1 cellular context compared by ENCODE assay signal in the genomic region with DNA sequence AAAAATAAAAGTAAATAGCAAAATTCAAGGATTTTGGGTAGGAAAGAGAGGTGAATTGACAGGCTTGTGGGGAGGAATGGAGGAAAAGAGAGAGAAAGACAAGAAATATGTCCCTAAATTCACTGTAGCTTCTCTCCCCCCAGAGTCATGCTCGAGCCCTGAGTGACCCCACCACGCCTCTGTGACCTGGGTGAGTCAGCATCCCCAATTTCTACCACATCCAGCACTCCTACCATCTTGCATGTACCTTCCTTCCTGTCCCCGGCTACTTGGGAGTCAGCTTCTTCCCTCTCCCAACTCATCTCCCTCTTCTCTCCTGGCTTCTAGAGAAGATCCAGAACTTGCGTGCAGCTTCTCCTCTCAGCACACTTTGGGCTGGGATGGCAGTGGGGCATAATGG.
TF ChIP-seq lines count a peak whose summit lies in the region.

No MANE protein-coding gene starts in this region.

TF ChIP-seq in HepG2, 621 proteins besides CTCF, POLR2A, EP300 and RAD21:
- TF ChIP-seq ZNF558 (CRISPR knock-in tag; IDR thresholded peaks at IDR 0.05; ENCODE audit: borderline replicate concordance), result no peak
- TF ChIP-seq, protein P1, sequence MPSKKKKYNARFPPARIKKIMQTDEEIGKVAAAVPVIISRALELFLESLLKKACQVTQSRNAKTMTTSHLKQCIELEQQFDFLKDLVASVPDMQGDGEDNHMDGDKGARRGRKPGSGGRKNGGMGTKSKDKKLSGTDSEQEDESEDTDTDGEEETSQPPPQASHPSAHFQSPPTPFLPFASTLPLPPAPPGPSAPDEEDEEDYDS (CRISPR knock-in tag; IDR thresholded peaks at IDR 0.05), result no peak
- TF ChIP-seq, protein P2, sequence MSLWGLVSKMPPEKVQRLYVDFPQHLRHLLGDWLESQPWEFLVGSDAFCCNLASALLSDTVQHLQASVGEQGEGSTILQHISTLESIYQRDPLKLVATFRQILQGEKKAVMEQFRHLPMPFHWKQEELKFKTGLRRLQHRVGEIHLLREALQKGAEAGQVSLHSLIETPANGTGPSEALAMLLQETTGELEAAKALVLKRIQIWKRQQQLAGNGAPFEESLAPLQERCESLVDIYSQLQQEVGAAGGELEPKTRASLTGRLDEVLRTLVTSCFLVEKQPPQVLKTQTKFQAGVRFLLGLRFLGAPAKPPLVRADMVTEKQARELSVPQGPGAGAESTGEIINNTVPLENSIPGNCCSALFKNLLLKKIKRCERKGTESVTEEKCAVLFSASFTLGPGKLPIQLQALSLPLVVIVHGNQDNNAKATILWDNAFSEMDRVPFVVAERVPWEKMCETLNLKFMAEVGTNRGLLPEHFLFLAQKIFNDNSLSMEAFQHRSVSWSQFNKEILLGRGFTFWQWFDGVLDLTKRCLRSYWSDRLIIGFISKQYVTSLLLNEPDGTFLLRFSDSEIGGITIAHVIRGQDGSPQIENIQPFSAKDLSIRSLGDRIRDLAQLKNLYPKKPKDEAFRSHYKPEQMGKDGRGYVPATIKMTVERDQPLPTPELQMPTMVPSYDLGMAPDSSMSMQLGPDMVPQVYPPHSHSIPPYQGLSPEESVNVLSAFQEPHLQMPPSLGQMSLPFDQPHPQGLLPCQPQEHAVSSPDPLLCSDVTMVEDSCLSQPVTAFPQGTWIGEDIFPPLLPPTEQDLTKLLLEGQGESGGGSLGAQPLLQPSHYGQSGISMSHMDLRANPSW (CRISPR knock-in tag; IDR thresholded peaks at IDR 0.05; ENCODE audit: borderline replicate concordance), result no peak
- TF ChIP-seq, protein P3, sequence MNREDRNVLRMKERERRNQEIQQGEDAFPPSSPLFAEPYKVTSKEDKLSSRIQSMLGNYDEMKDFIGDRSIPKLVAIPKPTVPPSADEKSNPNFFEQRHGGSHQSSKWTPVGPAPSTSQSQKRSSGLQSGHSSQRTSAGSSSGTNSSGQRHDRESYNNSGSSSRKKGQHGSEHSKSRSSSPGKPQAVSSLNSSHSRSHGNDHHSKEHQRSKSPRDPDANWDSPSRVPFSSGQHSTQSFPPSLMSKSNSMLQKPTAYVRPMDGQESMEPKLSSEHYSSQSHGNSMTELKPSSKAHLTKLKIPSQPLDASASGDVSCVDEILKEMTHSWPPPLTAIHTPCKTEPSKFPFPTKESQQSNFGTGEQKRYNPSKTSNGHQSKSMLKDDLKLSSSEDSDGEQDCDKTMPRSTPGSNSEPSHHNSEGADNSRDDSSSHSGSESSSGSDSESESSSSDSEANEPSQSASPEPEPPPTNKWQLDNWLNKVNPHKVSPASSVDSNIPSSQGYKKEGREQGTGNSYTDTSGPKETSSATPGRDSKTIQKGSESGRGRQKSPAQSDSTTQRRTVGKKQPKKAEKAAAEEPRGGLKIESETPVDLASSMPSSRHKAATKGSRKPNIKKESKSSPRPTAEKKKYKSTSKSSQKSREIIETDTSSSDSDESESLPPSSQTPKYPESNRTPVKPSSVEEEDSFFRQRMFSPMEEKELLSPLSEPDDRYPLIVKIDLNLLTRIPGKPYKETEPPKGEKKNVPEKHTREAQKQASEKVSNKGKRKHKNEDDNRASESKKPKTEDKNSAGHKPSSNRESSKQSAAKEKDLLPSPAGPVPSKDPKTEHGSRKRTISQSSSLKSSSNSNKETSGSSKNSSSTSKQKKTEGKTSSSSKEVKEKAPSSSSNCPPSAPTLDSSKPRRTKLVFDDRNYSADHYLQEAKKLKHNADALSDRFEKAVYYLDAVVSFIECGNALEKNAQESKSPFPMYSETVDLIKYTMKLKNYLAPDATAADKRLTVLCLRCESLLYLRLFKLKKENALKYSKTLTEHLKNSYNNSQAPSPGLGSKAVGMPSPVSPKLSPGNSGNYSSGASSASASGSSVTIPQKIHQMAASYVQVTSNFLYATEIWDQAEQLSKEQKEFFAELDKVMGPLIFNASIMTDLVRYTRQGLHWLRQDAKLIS (CRISPR knock-in tag; IDR thresholded peaks at IDR 0.05), result no peak
- TF ChIP-seq, protein P4, sequence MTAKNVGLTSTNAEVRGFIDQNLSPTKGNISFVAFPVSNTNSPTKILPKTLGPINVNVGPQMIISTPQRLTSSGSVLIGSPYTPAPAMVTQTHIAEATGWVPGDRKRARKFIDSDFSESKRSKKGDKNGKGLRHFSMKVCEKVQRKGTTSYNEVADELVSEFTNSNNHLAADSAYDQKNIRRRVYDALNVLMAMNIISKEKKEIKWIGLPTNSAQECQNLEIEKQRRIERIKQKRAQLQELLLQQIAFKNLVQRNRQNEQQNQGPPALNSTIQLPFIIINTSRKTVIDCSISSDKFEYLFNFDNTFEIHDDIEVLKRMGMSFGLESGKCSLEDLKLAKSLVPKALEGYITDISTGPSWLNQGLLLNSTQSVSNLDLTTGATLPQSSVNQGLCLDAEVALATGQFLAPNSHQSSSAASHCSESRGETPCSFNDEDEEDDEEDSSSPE (CRISPR knock-in tag; IDR thresholded peaks at IDR 0.05), result no peak
- no peak for TF ChIP-seq NONO (IDR thresholded peaks at IDR 0.05)
- peak; percentile 47; the same call in 1 of the 2 replicates for TF ChIP-seq NONO (CRISPR knock-in tag; conservative IDR thresholded peaks at IDR 0.05)
- peak; percentile 71 for TF ChIP-seq RBM22 (optimal IDR thresholded peaks at IDR 0.05; ENCODE audit: low read length)
- TF ChIP-seq ZC3H13 (CRISPR knock-in tag; IDR thresholded peaks at IDR 0.05), result 0 out of 2 replicates have a peak, but pooled peaks have one; percentile 44
- no peak for TF ChIP-seq TBX2 (CRISPR knock-in tag; IDR thresholded peaks at IDR 0.05; ENCODE audit: borderline replicate concordance)
